In genomic region chr17:10033449-10033848, GRCh38 we compare ENCODE assay signal across 11 cellular contexts.
A peak's percentile ranks its signal among the peaks of the same experiment; 100 is the strongest.
DNase-seq lines count a peak whose midpoint lies in the region; ATAC-seq and TF ChIP-seq lines count a peak whose summit lies in the region.
"Had no signal": no experiment of that assay in that cellular context is flagged by ENCODE, and none has a peak within 500 bp of the region (broad histone marks: within the 10 kb centered on the region; RNA-seq: fewer than 3 reads in every experiment).

No MANE protein-coding gene starts in this region.

- TF ChIP-seq CTCF in gastroesophageal sphincter (IDR thresholded peaks at IDR 0.05) = no peak

- peak overlapping the region in 3 of 4 donors; percentile 62 to 81 (median 74) for H3K27ac ChIP-seq in gastroesophageal sphincter
- H3K27ac ChIP-seq in substantia nigra (ENCODE audit: low read depth, low read length, poor library complexity, severe bottlenecking) = peak overlapping the region; percentile 80
- H3K27ac ChIP-seq: VCaP had no signal

- H3K9me3 ChIP-seq in gastroesophageal sphincter (no peaks in the 10 kb centered on the region), MG63 (no peaks in the 10 kb centered on the region)

- H3K36me3 ChIP-seq in gastroesophageal sphincter (no peaks in the 10 kb centered on the region), MG63 (no peaks in the 10 kb centered on the region)

- TF ChIP-seq POLR2A in gastroesophageal sphincter (IDR thresholded peaks at IDR 0.05) = no peak

- H3K4me1 ChIP-seq in gastroesophageal sphincter = peaks cover 0 to 60% (median 17%) of the 10 kb centered on the region in 3 donors

- 87% methylated on average over 6 of the region's 10 CpGs; no CpG with 5 or more reads in 1 of the 2 donors for WGBS in gastroesophageal sphincter (ENCODE audit: low coverage in 1 of 2), 2 donors

- H3K27me3 ChIP-seq in gastroesophageal sphincter (no peaks in the 10 kb centered on the region), MG63 (no peaks in the 10 kb centered on the region; the same call in 1 of the 2 replicates)

- H3K4me3 ChIP-seq in gastroesophageal sphincter (peak overlapping the region in 1 of 2 donors; percentile 41), MG63 (no peak overlapping the region)

- DNase-seq in substantia nigra (lab: John Stamatoyannopoulos, UW) (peak in 25 of 49 donors; percentile 12 to 54 (median 29)), MG63 (no peak)
- no peak for DNase-seq in activated CD4-positive, alpha-beta T cell treated with anti-CD3 and anti-CD28 coated beads for 48 hours
- DNase-seq: activated T-cell treated with anti-CD3 and anti-CD28 coated beads, Interleukin-2, amount 50 U/mL, for 4 hours; naive thymus-derived CD8-positive, alpha-beta T cell; NCI-H226 had no signal

- peak; percentile 53 for ATAC-seq in GM19023 (IDR thresholded peaks at IDR 0.05; ENCODE audit: unreplicated experiment)
- peak; percentile 67 for ATAC-seq in HG03354 (IDR thresholded peaks at IDR 0.05; ENCODE audit: poor library complexity, severe bottlenecking, unreplicated experiment)
- no peak for ATAC-seq in gastroesophageal sphincter
- ATAC-seq in HG03571 (IDR thresholded peaks at IDR 0.05; ENCODE audit: unreplicated experiment) = no peak
- ATAC-seq: activated T-cell treated with anti-CD3 and anti-CD28 coated beads, Interleukin-2, amount 50 U/mL, for 4 hours; naive thymus-derived CD8-positive, alpha-beta T cell had no signal

- no peak for TF ChIP-seq EP300 in gastroesophageal sphincter (IDR thresholded peaks at IDR 0.05)

Comparison
In these comparisons a context has a peak if more than half of its experiments do, and no peak if none do; other contexts are left out.
1. ATAC-seq: peak in GM19023 (single experiment) and HG03354 (single experiment); none in gastroesophageal sphincter (single experiment) and HG03571 (single experiment).
2. DNase-seq: peak in substantia nigra (25 of 49); none in MG63 (single experiment) and activated CD4-positive, alpha-beta T cell treated with anti-CD3 and anti-CD28 coated beads for 48 hours (single experiment).